Comparison of ENCODE assay signal across 12 cellular contexts in the genomic region with DNA sequence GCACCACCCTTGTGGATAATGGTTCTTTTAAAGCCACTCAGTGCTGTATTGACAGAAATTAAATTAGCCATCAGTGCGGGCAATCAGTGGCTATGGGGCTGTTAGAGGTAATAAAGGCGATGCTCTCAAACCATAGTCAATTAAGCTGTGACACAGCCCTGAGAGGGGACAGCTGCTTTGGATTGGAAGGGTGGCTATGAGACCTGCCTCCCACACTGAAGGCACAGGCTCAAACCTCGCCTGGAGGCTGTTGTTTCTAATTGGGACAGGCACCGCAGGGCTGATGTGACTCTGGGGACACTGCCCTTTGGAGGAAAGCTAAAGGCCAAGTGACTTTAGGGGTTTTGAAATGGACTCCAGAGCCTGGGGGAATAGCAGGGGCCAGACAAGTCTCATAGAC.
"Had no signal": no experiment of that assay in that cellular context is flagged by ENCODE, and none has a peak within 500 bp of the region (broad histone marks: within the 10 kb centered on the region; RNA-seq: fewer than 3 reads in every experiment).

No MANE protein-coding gene starts in this region.

- DNase-seq: activated naive CD4-positive, alpha-beta T cell treated with anti-CD3 and anti-CD28 coated beads, Interleukin-2, amount 50 U/mL, for 16 hours; activated T-cell treated with anti-CD3 and anti-CD28 coated beads, Interleukin-2, amount 50 U/mL, for 1 hour; adrenal gland; foreskin melanocyte; head of caudate nucleus; kidney glomerular epithelial cell; mesendoderm; occipital lobe; stimulated activated CD4-positive, alpha-beta T cell treated with anti-CD3 and anti-CD28 coated beads, Interleukin-15, amount 100 ng/mL, for 24 hours; stimulated activated CD4-positive, alpha-beta T cell treated with anti-CD3 and anti-CD28 coated beads, Interleukin-4, amount 100 ng/mL, for 1 hour; stimulated activated naive CD4-positive, alpha-beta T cell; transverse colon had no signal
